ENCODE assay signal across 15 cellular contexts in genomic region chr21:33973268-33973667, GRCh38.
"Had no signal": no experiment of that assay in that cellular context is flagged by ENCODE, and none has a peak within 500 bp of the region (broad histone marks: within the 10 kb centered on the region; RNA-seq: fewer than 3 reads in every experiment).

No MANE protein-coding gene starts in this region.

- H3K9me3 ChIP-seq: lower lobe of right lung, prostate gland, right lobe of liver, upper lobe of left lung had no signal

- H3K27me3 ChIP-seq: dorsolateral prefrontal cortex, right lobe of liver, upper lobe of left lung had no signal

- H3K36me3 ChIP-seq: lower lobe of right lung, prostate gland, right lobe of liver, upper lobe of left lung had no signal

- H3K4me1 ChIP-seq: prostate gland had no signal

- FAIRE-seq: bronchial epithelial cell, TTC549 had no signal

- H3K4me3 ChIP-seq: dorsolateral prefrontal cortex, lower lobe of right lung, prostate gland, right lobe of liver, upper lobe of left lung had no signal

- DNase-seq: activated CD4-positive, CD25-positive, alpha-beta regulatory T cell; activated naive CD4-positive, alpha-beta T cell; dorsolateral prefrontal cortex; hypothalamus; lower lobe of right lung; naive thymus-derived CD4-positive, alpha-beta T cell; nucleus accumbens; right lobe of liver; stimulated activated CD4-positive, alpha-beta T cell treated with anti-CD3 and anti-CD28 coated beads, Interleukin-2, amount 100 ng/mL, for 24 hours; stimulated activated naive CD4-positive, alpha-beta T cell treated with Interleukin-2 at 50 U/mL for 16 hours; upper lobe of left lung had no signal

- H3K4me3 Mint-ChIP-seq: naive thymus-derived CD4-positive, alpha-beta T cell; T-helper 1 cell treated with Interleukin-12 subunit alpha and Interleukin-12 subunit beta and Interleukin-4 antibody, amounts not matched to agents 30 μg/mL and 1 μg/mL, for 36 hours had no signal

- H3K27ac ChIP-seq: dorsolateral prefrontal cortex, lower lobe of right lung, prostate gland, right lobe of liver, upper lobe of left lung had no signal

- H3K27me3 Mint-ChIP-seq: naive thymus-derived CD4-positive, alpha-beta T cell had no signal

- ATAC-seq: lower lobe of right lung; naive thymus-derived CD4-positive, alpha-beta T cell; right lobe of liver had no signal
